In genomic region chr15:22795206-22796063, GRCh38 we compare ENCODE assay signal across 21 cellular contexts. TPM values are rescaled to one million over a fixed set of nuclear protein-coding genes. Genes with fewer than 3 reads are reported as not detected.
DNase-seq lines count a peak whose midpoint lies in the region; ATAC-seq and TF ChIP-seq lines count a peak whose summit lies in the region.
"Had no signal": no experiment of that assay in that cellular context is flagged by ENCODE, and none has a peak within 500 bp of the region (broad histone marks: within the 10 kb centered on the region; RNA-seq: fewer than 3 reads in every experiment).

No MANE protein-coding gene starts in this region.

- no peaks in the 10 kb centered on the region for H3K27me3 ChIP-seq in CD4-positive, CD25-positive, alpha-beta regulatory T cell (ENCODE audit: control insufficient read depth, insufficient read depth, low read length)
- no peaks in the 10 kb centered on the region for H3K27me3 ChIP-seq in RWPE2 (ENCODE audit: insufficient read depth, poor library complexity, severe bottlenecking)
- H3K27me3 ChIP-seq: colonic mucosa, pancreas had no signal

- no peaks in the 10 kb centered on the region for H3K9me3 ChIP-seq in CD4-positive, CD25-positive, alpha-beta regulatory T cell (ENCODE audit: control insufficient read depth in 2 of 2, low read length in 2 of 2)
- no peaks in the 10 kb centered on the region for H3K9me3 ChIP-seq in RWPE2 (ENCODE audit: severe bottlenecking)
- H3K9me3 ChIP-seq: colonic mucosa, pancreas had no signal

- H3K27me3 Mint-ChIP-seq in CD4-positive, CD25-positive, alpha-beta regulatory T cell = no peaks in the 10 kb centered on the region
- H3K27me3 Mint-ChIP-seq in memory B cell = no peaks in the 10 kb centered on the region
- H3K27me3 Mint-ChIP-seq: naive thymus-derived CD4-positive, alpha-beta T cell had no signal

- DNase-seq in CD4-positive, CD25-positive, alpha-beta regulatory T cell = no peak
- DNase-seq in GM10266 (ENCODE audit: extremely low spot score) = no peak
- peak; percentile 64 for DNase-seq in RWPE2 (ENCODE audit: low spot score)
- DNase-seq in memory B cell (ENCODE audit: low spot score in 2 of 2) = no peak
- DNase-seq in left lobe of liver (ENCODE audit: low spot score) = no peak
- DNase-seq in activated CD4-positive, CD25-positive, alpha-beta regulatory T cell treated with anti-CD3 and anti-CD28 coated beads, Interleukin-2, amount 50 U/mL, for 72 hours = no peak
- no peak for DNase-seq in T-helper 9 cell
- DNase-seq: AML-193; colonic mucosa; DMS 273 treated with DMSO at 0.1 percent for 48 hours; GDM1; hypothalamus; kidney; mammary epithelial cell; naive thymus-derived CD4-positive, alpha-beta T cell; NCI-H1694 treated with DMSO at 0.1 percent for 48 hours; NCI-H2227 treated with DMSO at 0.1 percent for 48 hours; NCI-H82; pancreas; stimulated activated CD4-positive, alpha-beta T cell treated with anti-CD3 and anti-CD28 coated beads, Interleukin-2, amount 100 ng/mL, for 24 hours had no signal

- no peaks in the 10 kb centered on the region for H3K36me3 Mint-ChIP-seq in CD4-positive, CD25-positive, alpha-beta regulatory T cell
- peaks cover 3% of the 10 kb centered on the region for H3K36me3 Mint-ChIP-seq in memory B cell

- no peaks in the 10 kb centered on the region for H3K36me3 ChIP-seq in CD4-positive, CD25-positive, alpha-beta regulatory T cell (ENCODE audit: control insufficient read depth, insufficient read depth, low read length)
- no peaks in the 10 kb centered on the region for H3K36me3 ChIP-seq in RWPE2 (ENCODE audit: low read depth)
- H3K36me3 ChIP-seq: colonic mucosa, pancreas had no signal

- H3K4me1 Mint-ChIP-seq in CD4-positive, CD25-positive, alpha-beta regulatory T cell = peaks cover 16 to 72% (median 42%) of the 10 kb centered on the region in 4 donors
- H3K4me1 Mint-ChIP-seq in memory B cell = peaks cover 30% of the 10 kb centered on the region

- peak overlapping the region in 2 of 3 donors; percentile 26 to 29 for H3K27ac Mint-ChIP-seq in CD4-positive, CD25-positive, alpha-beta regulatory T cell
- H3K27ac Mint-ChIP-seq in memory B cell = peak overlapping the region; percentile 86

- TF ChIP-seq CTCF in GM10266 (IDR thresholded peaks at IDR 0.05; ENCODE audit: control insufficient read depth, insufficient read depth, low read depth, missing control alignments) = peak; percentile 1
- no peak for TF ChIP-seq CTCF in RWPE2 (IDR thresholded peaks at IDR 0.05; ENCODE audit: poor library complexity, severe bottlenecking)

- peak overlapping the region; percentile 82 for H3K27ac ChIP-seq in CD4-positive, CD25-positive, alpha-beta regulatory T cell (ENCODE audit: insufficient read depth, low read length, poor library complexity, severe bottlenecking)
- no peak overlapping the region for H3K27ac ChIP-seq in RWPE2 (ENCODE audit: poor library complexity, severe bottlenecking)
- H3K27ac ChIP-seq: colonic mucosa, pancreas, VCaP had no signal

- no peaks in the 10 kb centered on the region for H3K9me3 Mint-ChIP-seq in CD4-positive, CD25-positive, alpha-beta regulatory T cell
- no peaks in the 10 kb centered on the region for H3K9me3 Mint-ChIP-seq in memory B cell
- H3K9me3 Mint-ChIP-seq: naive thymus-derived CD4-positive, alpha-beta T cell had no signal

- no peak overlapping the region for H3K4me3 ChIP-seq in CD4-positive, CD25-positive, alpha-beta regulatory T cell (ENCODE audit: low read depth, low read length)
- no peak overlapping the region for H3K4me3 ChIP-seq in RWPE2 (ENCODE audit: severe bottlenecking)
- H3K4me3 ChIP-seq: colonic mucosa, pancreas had no signal

- ATAC-seq in CD4-positive, CD25-positive, alpha-beta regulatory T cell (ENCODE audit: low read depth in 2 of 2) = no peak
- ATAC-seq in RWPE2 (ENCODE audit: low read depth) (0 out of 3 replicates have a peak, but pooled peaks have one; percentile 41), memory B cell (ENCODE audit: low read depth) (no peak), left lobe of liver (no peak)
- ATAC-seq: naive thymus-derived CD4-positive, alpha-beta T cell; pancreas had no signal

- peaks cover 26% of the 10 kb centered on the region for H3K4me1 ChIP-seq in CD4-positive, CD25-positive, alpha-beta regulatory T cell (ENCODE audit: control insufficient read depth, insufficient read depth, low read length, poor library complexity, severe bottlenecking)
- no peaks in the 10 kb centered on the region for H3K4me1 ChIP-seq in RWPE2 (ENCODE audit: insufficient read depth, poor library complexity, severe bottlenecking)
- H3K4me1 ChIP-seq: colonic mucosa, pancreas had no signal

- H3K4me3 Mint-ChIP-seq in CD4-positive, CD25-positive, alpha-beta regulatory T cell = peak overlapping the region in 2 of 4 donors; percentile 51 to 76
- H3K4me3 Mint-ChIP-seq in memory B cell = no peak overlapping the region

RNA-seq across cellular contexts. Expression of gene NIPA1, which starts 9.0 kb away (rescaled TPM):
- total RNA-seq in CD4-positive, CD25-positive, alpha-beta regulatory T cell = 18.0 TPM
- 1 to 10 TPM; 3.5 to 8.3 (median 6.0) TPM for polyA plus RNA-seq in CD4-positive, CD25-positive, alpha-beta regulatory T cell
- 9.8 TPM for total RNA-seq in left lobe of liver

RNA-seq across cellular contexts. Expression of gene NIPA2, which starts 43.0 kb away (rescaled TPM):
- 39.6 TPM for total RNA-seq in CD4-positive, CD25-positive, alpha-beta regulatory T cell
- polyA plus RNA-seq in CD4-positive, CD25-positive, alpha-beta regulatory T cell = 10 to 100 TPM; 56.0 to 66.4 (median 58.3) TPM
- 18.1 TPM for total RNA-seq in left lobe of liver
